8 cellular contexts compared by ENCODE assay signal in the genomic region with DNA sequence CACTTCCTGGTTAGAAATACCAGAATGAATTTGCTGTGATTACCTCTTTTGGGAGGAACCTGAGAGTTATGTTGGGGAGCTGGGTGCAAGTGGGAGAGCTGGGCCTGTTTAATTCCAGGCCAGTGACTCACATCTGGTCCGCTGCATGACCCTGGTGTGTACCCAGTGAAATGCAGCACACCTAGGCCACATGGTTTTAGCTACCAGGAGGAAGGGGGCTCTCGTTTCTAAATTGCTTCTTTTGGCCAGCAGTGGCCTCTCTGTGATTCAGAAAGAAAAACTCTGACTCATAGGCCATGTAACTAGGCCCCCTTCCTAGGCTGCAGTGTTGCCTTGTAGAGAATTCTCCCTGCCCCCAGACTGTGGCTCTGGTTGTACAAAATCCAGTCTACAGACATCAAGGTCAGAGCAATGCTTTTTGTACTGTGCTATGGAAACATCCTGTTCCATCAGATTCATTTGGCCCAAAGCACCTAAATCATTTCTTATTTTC. TPM values are rescaled to one million over a fixed set of nuclear protein-coding genes. Genes with fewer than 3 reads are reported as not detected.
A peak's percentile ranks its signal among the peaks of the same experiment; 100 is the strongest.
DNase-seq lines count a peak whose midpoint lies in the region; ATAC-seq and TF ChIP-seq lines count a peak whose summit lies in the region.

No MANE protein-coding gene starts in this region.

- DNase-seq in Caco-2: peak; percentile 69 to 75
- peak; percentile 86 for DNase-seq in IMR-90
- peak; percentile 49 for DNase-seq in activated T-cell treated with anti-CD3 and anti-CD28 coated beads, Interleukin-2, amount 50 U/mL, for 1 hour
- peak; percentile 83 for DNase-seq in fibroblast of the aortic adventitia (ENCODE audit: low read depth)
- peak; percentile 69 to 87 (median 74) for DNase-seq in ovary
- no peak for DNase-seq in HuH-7 (ENCODE audit: low spot score)

- peaks cover 27% of the 10 kb centered on the region for H3K9me1 ChIP-seq in IMR-90 (ENCODE audit: insufficient read depth, low read length)

- peak overlapping the region; percentile 26 for H3K4me2 ChIP-seq in IMR-90 (ENCODE audit: low read depth, low read length)

- no peaks in the 10 kb centered on the region for H3K9me3 Mint-ChIP-seq in Caco-2 (ENCODE audit: unreplicated experiment)

- H3K36me3 ChIP-seq in Caco-2 (ENCODE audit: control insufficient read depth, insufficient read depth, low read length): no peaks in the 10 kb centered on the region; the same call in 1 of the 2 replicates
- no peaks in the 10 kb centered on the region for H3K36me3 ChIP-seq in IMR-90 (ENCODE audit: control insufficient read depth, insufficient read depth, low read length)
- H3K36me3 ChIP-seq in ovary: no peaks in the 10 kb centered on the region

- peak overlapping the region; percentile 80 for H3K27ac Mint-ChIP-seq in Caco-2 (ENCODE audit: unreplicated experiment)

- peak overlapping the region; percentile 82 for H2BK20ac ChIP-seq in IMR-90 (ENCODE audit: low read depth, low read length)

- H2AK9ac ChIP-seq in IMR-90 (replicated peaks; ENCODE audit: low read depth, low read length, poor library complexity): peak overlapping the region; percentile 30

- peaks cover 41% of the 10 kb centered on the region for H3K36me3 Mint-ChIP-seq in Caco-2 (ENCODE audit: insufficient read depth, unreplicated experiment)

- no CpG with 5 or more reads among the region's 2 CpGs for WGBS in IMR-90 (ENCODE audit: extremely low coverage in 2 of 2, insufficient read length in 1 of 2), 2 experiments
- WGBS in ovary, 3 donors: 0 to 3% (median 3%) methylated on average over 2 of the region's 2 CpGs

- H3K27ac ChIP-seq in IMR-90 (ENCODE audit: insufficient read depth, low read length) (peak overlapping the region; percentile 49), ovary (peak overlapping the region; percentile 82 to 86)

- no peak; the same call in 1 of the 2 replicates for TF ChIP-seq RAD21 in IMR-90 (IDR thresholded peaks at IDR 0.05; ENCODE audit: low read length)

- H2BK5ac ChIP-seq in IMR-90 (ENCODE audit: low read depth, low read length, poor library complexity, severe bottlenecking): peak overlapping the region; percentile 76

- H3K4me1 Mint-ChIP-seq in Caco-2 (ENCODE audit: low read depth, unreplicated experiment): peaks cover 62% of the 10 kb centered on the region

- ATAC-seq in GM19328 (IDR thresholded peaks at IDR 0.05; ENCODE audit: unreplicated experiment) (peak; percentile 39), IMR-90 (ENCODE audit: low read depth) (peak; percentile 93), HG02571 (IDR thresholded peaks at IDR 0.05; ENCODE audit: unreplicated experiment) (no peak)

- in situ Hi-C loops in IMR-90 (cut with MboI; ENCODE audit: low sequenced_read_pairs): no loop called here

- intact Hi-C loops in Caco-2 (cut with micrococcal nuclease; ENCODE audit: unreplicated experiment) (loop anchor here (1.0 to 5.0 kb wide), 3 partner anchors 14 to 63 kb away; partner anchors contain the start of gene NYAP1), IMR-90 (cut with micrococcal nuclease) (loop anchor here (5.0 kb wide), 2 partner anchors 53 to 68 kb away; partner anchors contain the start of gene TSC22D4), ovary (cut with DNase I) (loop anchor here in 1 of 4 donors (5.0 kb wide), 1 partner anchor 63 kb away; the partner anchor contains the start of gene NYAP1)

- no peaks in the 10 kb centered on the region for H4K20me1 ChIP-seq in IMR-90 (ENCODE audit: insufficient read depth, low read length)

- H3K4ac ChIP-seq in IMR-90 (ENCODE audit: low read depth, low read length): peak overlapping the region; percentile 71

- peaks cover 18 to 47% of the 10 kb centered on the region in 2 experiments for H3K79me1 ChIP-seq in IMR-90 (ENCODE audit: low read depth in 1 of 2, low read length in 2 of 2)

- TF ChIP-seq POLR2A in IMR-90 (IDR thresholded peaks at IDR 0.05; ENCODE audit: low read depth, low read length) (no peak), ovary (IDR thresholded peaks at IDR 0.05) (no peak)

- H2BK120ac ChIP-seq in IMR-90 (ENCODE audit: low read depth, low read length): peak overlapping the region; percentile 58

- TF ChIP-seq CTCF in Caco-2 (IDR thresholded peaks at IDR 0.05; ENCODE audit: insufficient read depth in 1 of 2, low read depth in 1 of 2, low read length in 1 of 2, severe bottlenecking in 1 of 2, unreplicated experiment in 1 of 2) (no peak), IMR-90 (conservative IDR thresholded peaks at IDR 0.05; ENCODE audit: low read depth, low read length) (peak; percentile 18; the same call in 1 of the 2 replicates), fibroblast of the aortic adventitia (IDR thresholded peaks at IDR 0.05; ENCODE audit: insufficient read depth, low read length) (peak; percentile 11), ovary (IDR thresholded peaks at IDR 0.05) (peak in 1 of 3 donors; percentile 23)

- no peaks in the 10 kb centered on the region for H3K27me3 Mint-ChIP-seq in Caco-2 (ENCODE audit: insufficient read depth, unreplicated experiment)

- TF ChIP-seq EP300 in ovary (IDR thresholded peaks at IDR 0.05): no peak

- H3K4me1 ChIP-seq in Caco-2: peaks cover 60% of the 10 kb centered on the region
- H3K4me1 ChIP-seq in IMR-90 (ENCODE audit: control insufficient read depth, insufficient read depth, low read length): peaks cover 28% of the 10 kb centered on the region
- peaks cover 50% of the 10 kb centered on the region for H3K4me1 ChIP-seq in ovary (ENCODE audit: insufficient read depth)

- no peak overlapping the region for H3K56ac ChIP-seq in IMR-90 (ENCODE audit: extremely low read depth, insufficient read depth, low read length)

- BruUV-seq in Caco-2 (replicated peaks; lab: Mats Ljungman, UMichigan) (no TSS peak), IMR-90 (replicated peaks; lab: Mats Ljungman, UMichigan) (no TSS peak)

- H2AFZ ChIP-seq in IMR-90 (replicated peaks; ENCODE audit: low read length, poor library complexity): peak overlapping the region; percentile 87

- H3K9me3 ChIP-seq in Caco-2 (no peaks in the 10 kb centered on the region), IMR-90 (ENCODE audit: control insufficient read depth, insufficient read depth, low read length) (no peaks in the 10 kb centered on the region), ovary (no peaks in the 10 kb centered on the region)

- peak overlapping the region; percentile 61; the same call in 1 of the 2 replicates for H4K91ac ChIP-seq in IMR-90 (ENCODE audit: insufficient read depth, low read depth, low read length)

- dilution Hi-C loops in IMR-90 (cut with HindIII; ENCODE audit: low sequenced_read_pairs, unreplicated experiment): no loop called here

- H3K4me3 Mint-ChIP-seq in Caco-2 (ENCODE audit: unreplicated experiment): peak overlapping the region; percentile 52

- H2BK15ac ChIP-seq in IMR-90 (ENCODE audit: low read depth, low read length): peak overlapping the region; percentile 72; the same call in 2 of the 3 replicates

- H3K9ac ChIP-seq in IMR-90 (ENCODE audit: low read depth, low read length): no peak overlapping the region

- no peaks in the 10 kb centered on the region for H3K27me3 ChIP-seq in Caco-2 (replicated peaks; ENCODE audit: control insufficient read depth, insufficient read depth, low read length)
- no peaks in the 10 kb centered on the region for H3K27me3 ChIP-seq in IMR-90 (ENCODE audit: control insufficient read depth, insufficient read depth, low read length)
- H3K27me3 ChIP-seq in ovary: no peaks in the 10 kb centered on the region

- H3K18ac ChIP-seq in IMR-90 (ENCODE audit: low read depth, low read length): peak overlapping the region; percentile 94; the same call in 1 of the 2 replicates

- CTCF ChIA-PET in Caco-2 (lab: Charles Lee): interaction anchor here (0.8 to 1.7 kb wide), 3 partner anchors 14 to 39 kb away, joined by 3 to 8 read pairs (median 3); no protein-coding TSS in a partner anchor
- CTCF ChIA-PET in IMR-90 (lab: Yijun Ruan, JAX): interaction anchor here (0.9 kb wide), 1 partner anchor 30 kb away, joined by 3 read pairs; no protein-coding TSS in a partner anchor

- H3K23ac ChIP-seq in IMR-90 (ENCODE audit: low read depth, low read length): no peak overlapping the region

- H2AK5ac ChIP-seq in IMR-90 (ENCODE audit: low read depth, low read length): peak overlapping the region; percentile 46; the same call in 1 of the 2 replicates

- H4K5ac ChIP-seq in IMR-90 (ENCODE audit: low read depth, low read length): peak overlapping the region; percentile 5; the same call in 1 of the 2 replicates

- H3K4me3 ChIP-seq in Caco-2 (ENCODE audit: low read depth, low read length) (no peak overlapping the region), IMR-90 (ENCODE audit: insufficient read depth, low read depth, low read length) (no peak overlapping the region), fibroblast of the aortic adventitia (ENCODE audit: low read depth, low read length) (peak overlapping the region; percentile 3), ovary (no peak overlapping the region)

- POLR2A ChIA-PET in Caco-2 (lab: Charles Lee) (interaction anchor here (0.8 to 1.1 kb wide), 2 partner anchors 14 to 117 kb away, joined by 3 to 7 read pairs; partner anchors contain the start of gene ZCWPW1), IMR-90 (lab: Charles Lee; ENCODE audit: unreplicated experiment) (no interaction called here)

- H3K14ac ChIP-seq in IMR-90 (replicated peaks; ENCODE audit: low read depth, low read length): 0 out of 2 replicates have a peak overlapping the region, but pooled peaks have one; percentile 27

- H4K8ac ChIP-seq in IMR-90 (ENCODE audit: low read depth in 2 of 2, low read length in 2 of 2): peak overlapping the region; percentile 83 to 94

RNA-seq across cellular contexts. Expression of gene AGFG2, which starts 6.7 kb away (rescaled TPM):
- total RNA-seq in Caco-2 (2022): 58.5 and 60.7 TPM in 2 replicates
- 3.0 and 4.2 TPM in 2 replicates for total RNA-seq in IMR-90 (2012; rRNA removed)
- polyA plus RNA-seq in IMR-90 (2012; rRNA removed): 10.0 and 14.2 TPM in 2 replicates
- polyA plus RNA-seq in IMR-90 (2012; cell fraction: cytosol; rRNA removed): 4.0 and 11.5 TPM in 2 replicates
- polyA plus RNA-seq in IMR-90 (2012; cell fraction: nucleus; rRNA removed; ENCODE audit: low replicate concordance): 9.6 and 20.8 TPM in 2 replicates
- total RNA-seq in fibroblast of the aortic adventitia (ENCODE audit: low replicate concordance): 10.7 and 19.3 TPM in 2 replicates
- 100 to 1,000 TPM in 1 of 7 donors, 10 to 100 TPM in 6; 44.7 to 115 (median 61.5) TPM for total RNA-seq in ovary
- 10 to 100 TPM; 10.0 to 55.9 TPM for polyA plus RNA-seq in ovary

RNA-seq across cellular contexts. Expression of gene SAP25, which starts 28.0 kb away (rescaled TPM):
- total RNA-seq in Caco-2 (2022) (1.9 and 2.0 TPM in 2 replicates), IMR-90 (2012; rRNA removed) (not detected in 2 replicates), fibroblast of the aortic adventitia (ENCODE audit: low replicate concordance) (not detected in 2 replicates), ovary (10 to 100 TPM in 2 of 7 donors, 1 to 10 TPM in 5; 3.2 to 10.1 (median 7.2) TPM)
- polyA plus RNA-seq in IMR-90 (2012; rRNA removed) (1.8 and 2.3 TPM in 2 replicates), ovary (1 to 10 TPM in 1 of 2 donors, not detected in 1; 4.0 TPM)
- 0.54 and 0.62 TPM in 2 replicates for polyA plus RNA-seq in IMR-90 (2012; cell fraction: cytosol; rRNA removed)
- polyA plus RNA-seq in IMR-90 (2012; cell fraction: nucleus; rRNA removed; ENCODE audit: low replicate concordance): 8.7 and 38.4 TPM in 2 replicates

RNA-seq across cellular contexts. Expression of gene LRCH4, which starts 40.2 kb away (rescaled TPM):
- total RNA-seq in Caco-2 (2022) (69.5 and 71.4 TPM in 2 replicates), IMR-90 (2012; rRNA removed) (5.0 and 6.1 TPM in 2 replicates), fibroblast of the aortic adventitia (ENCODE audit: low replicate concordance) (9.4 and 21.3 TPM in 2 replicates), ovary (100 to 1,000 TPM in 3 of 7 donors, 10 to 100 TPM in 4; 65.2 to 133 (median 90.6) TPM)
- polyA plus RNA-seq in IMR-90 (2012; rRNA removed) (41.3 and 42.2 TPM in 2 replicates), ovary (10 to 100 TPM in 1 of 2 donors, 1 to 10 TPM in 1; 3.5 to 50.3 TPM)
- polyA plus RNA-seq in IMR-90 (2012; cell fraction: cytosol; rRNA removed): 20.5 and 31.1 TPM in 2 replicates
- 247 and 673 TPM in 2 replicates for polyA plus RNA-seq in IMR-90 (2012; cell fraction: nucleus; rRNA removed; ENCODE audit: low replicate concordance)

RNA-seq across cellular contexts. Expression of gene FBXO24, which starts 40.4 kb away (rescaled TPM):
- 1.4 and 1.5 TPM in 2 replicates for total RNA-seq in Caco-2 (2022)
- 0.28 and 0.54 TPM in 2 replicates for total RNA-seq in IMR-90 (2012; rRNA removed)
- polyA plus RNA-seq in IMR-90 (2012; rRNA removed): 0.29 and 0.43 TPM in 2 replicates
- 0.23 and 0.58 TPM in 2 replicates for polyA plus RNA-seq in IMR-90 (2012; cell fraction: cytosol; rRNA removed)
- 1.5 and 2.5 TPM in 2 replicates for polyA plus RNA-seq in IMR-90 (2012; cell fraction: nucleus; rRNA removed; ENCODE audit: low replicate concordance)
- 0.54 TPM in 1 of 2 replicates, not detected in the other for total RNA-seq in fibroblast of the aortic adventitia (ENCODE audit: low replicate concordance)
- 1 to 10 TPM in 3 of 7 donors, under 1 TPM in 4; 0.34 to 2.2 (median 0.84) TPM for total RNA-seq in ovary
- under 1 TPM; 0.33 to 0.63 TPM for polyA plus RNA-seq in ovary

RNA-seq across cellular contexts. Expression of gene PCOLCE, which starts 56.5 kb away (rescaled TPM):
- 10.4 and 12.9 TPM in 2 replicates for total RNA-seq in Caco-2 (2022)
- 22.6 and 25.6 TPM in 2 replicates for total RNA-seq in IMR-90 (2012; rRNA removed)
- 364 and 385 TPM in 2 replicates for polyA plus RNA-seq in IMR-90 (2012; rRNA removed)
- 283 and 394 TPM in 2 replicates for polyA plus RNA-seq in IMR-90 (2012; cell fraction: cytosol; rRNA removed)
- 615 and 1,429 TPM in 2 replicates for polyA plus RNA-seq in IMR-90 (2012; cell fraction: nucleus; rRNA removed; ENCODE audit: low replicate concordance)
- 165 and 286 TPM in 2 replicates for total RNA-seq in fibroblast of the aortic adventitia (ENCODE audit: low replicate concordance)
- 100 to 1,000 TPM in 3 of 7 donors, 10 to 100 TPM in 4; 24.3 to 185 (median 67.5) TPM for total RNA-seq in ovary
- polyA plus RNA-seq in ovary: 10 to 100 TPM; 42.4 to 56.2 TPM

Comparison
In these comparisons a context has a peak if more than half of its experiments do, and no peak if none do; other contexts are left out.
1. CTCF ChIP-seq: peak in IMR-90 (single experiment) and fibroblast of the aortic adventitia (single experiment); none in Caco-2 (0 of 2).